ENCODE assay signal across 10 cellular contexts in genomic region chr9:97895695-97896332, GRCh38. TPM values are rescaled to one million over a fixed set of nuclear protein-coding genes. Genes with fewer than 3 reads are reported as not detected.
DNase-seq lines count a peak whose midpoint lies in the region; ATAC-seq, FAIRE-seq and TF ChIP-seq lines count a peak whose summit lies in the region.
"Had no signal": no experiment of that assay in that cellular context is flagged by ENCODE, and none has a peak within 500 bp of the region (broad histone marks: within the 10 kb centered on the region; RNA-seq: fewer than 3 reads in every experiment).

No MANE protein-coding gene starts in this region.

- no peaks in the 10 kb centered on the region for H3K27me3 ChIP-seq in CD4-positive, alpha-beta memory T cell (ENCODE audit: insufficient read depth, low read length)
- no peaks in the 10 kb centered on the region for H3K27me3 ChIP-seq in dorsolateral prefrontal cortex

- no peak overlapping the region for H3K27ac ChIP-seq in CD4-positive, alpha-beta memory T cell (ENCODE audit: low read depth, low read length)
- H3K27ac ChIP-seq in dorsolateral prefrontal cortex = no peak overlapping the region

- CTCF ChIA-PET in CD4-positive, alpha-beta memory T cell (lab: Charles Lee; ENCODE audit: partially characterized antibody) = interaction anchor here (0.9 to 1.5 kb wide), 7 partner anchors 9 to 28 kb away, joined by 3 to 9 read pairs (median 3); partner anchors contain the start of gene TRMO

- TF ChIP-seq CTCF in dorsolateral prefrontal cortex (IDR thresholded peaks at IDR 0.05 in 54 of 56, conservative IDR thresholded peaks at IDR 0.05 in 2 of 56; ENCODE audit: low read depth in 1 of 56, partially characterized antibody in 56 of 56) = no peak

- peaks cover 0 to 19% (median 13%) of the 10 kb centered on the region in 8 donors for H3K9me3 Mint-ChIP-seq in CD4-positive, alpha-beta memory T cell
- H3K9me3 Mint-ChIP-seq: natural killer cell treated with Interleukin-12 subunit alpha and Interleukin-12 subunit beta and Interleukin-15 and Interleukin-18, amount 100 ng/mL, for 72 hours had no signal

- no peak overlapping the region for H3K4me3 Mint-ChIP-seq in CD4-positive, alpha-beta memory T cell
- H3K4me3 Mint-ChIP-seq: natural killer cell treated with Interleukin-12 subunit alpha and Interleukin-12 subunit beta and Interleukin-15 and Interleukin-18, amount 100 ng/mL, for 72 hours had no signal

- DNase-seq in CD4-positive, alpha-beta memory T cell = no peak
- no peak for DNase-seq in GM19239 (ENCODE audit: insufficient read length, low spot score)
- DNase-seq in RCC 7860 (ENCODE audit: low spot score) = peak; percentile 17
- peak; percentile 63 for DNase-seq in iPS-NIHi11 (ENCODE audit: low spot score)
- DNase-seq in dorsolateral prefrontal cortex = no peak
- no peak for DNase-seq in NCI-H2196 (lab: John Stamatoyannopoulos, UW; ENCODE audit: unreplicated experiment)
- no peak for DNase-seq in NCI-H748 treated with DMSO at 0.1 percent for 48 hours (lab: John Stamatoyannopoulos, UW)

- H3K36me3 ChIP-seq in CD4-positive, alpha-beta memory T cell (ENCODE audit: insufficient read depth, low read length) = no peaks in the 10 kb centered on the region

- ATAC-seq in HG02678 (IDR thresholded peaks at IDR 0.05; ENCODE audit: unreplicated experiment) = no peak

- no peaks in the 10 kb centered on the region for H3K27me3 Mint-ChIP-seq in CD4-positive, alpha-beta memory T cell
- H3K27me3 Mint-ChIP-seq: natural killer cell treated with Interleukin-12 subunit alpha and Interleukin-12 subunit beta and Interleukin-15 and Interleukin-18, amount 100 ng/mL, for 72 hours had no signal

- peak; percentile 8 for FAIRE-seq in GM19239 (lab: Jason Lieb, UNC)
- no peak for FAIRE-seq in RCC 7860 (lab: Jason Lieb, UNC)

- H3K36me3 Mint-ChIP-seq in CD4-positive, alpha-beta memory T cell = peaks cover 31 to 38% of the 10 kb centered on the region in 2 donors
- H3K36me3 Mint-ChIP-seq: natural killer cell treated with Interleukin-12 subunit alpha and Interleukin-12 subunit beta and Interleukin-15 and Interleukin-18, amount 100 ng/mL, for 72 hours had no signal

- intact Hi-C loops in CD4-positive, alpha-beta memory T cell (cut with micrococcal nuclease) = no loop called here
- intact Hi-C loops in dorsolateral prefrontal cortex (cut with DNase I) = no loop called here

- peak overlapping the region in 4 of 7 donors; percentile 6 to 77 (median 24) for H3K27ac Mint-ChIP-seq in CD4-positive, alpha-beta memory T cell
- H3K27ac Mint-ChIP-seq: natural killer cell treated with Interleukin-12 subunit alpha and Interleukin-12 subunit beta and Interleukin-15 and Interleukin-18, amount 100 ng/mL, for 72 hours had no signal

- H3K4me1 ChIP-seq in CD4-positive, alpha-beta memory T cell (ENCODE audit: insufficient read depth, low read length) = peaks cover 8% of the 10 kb centered on the region

- H3K4me3 ChIP-seq in CD4-positive, alpha-beta memory T cell (ENCODE audit: low read length in 2 of 2) = no peak overlapping the region
- H3K4me3 ChIP-seq in dorsolateral prefrontal cortex = no peak overlapping the region

- H3K4me1 Mint-ChIP-seq in CD4-positive, alpha-beta memory T cell = peaks cover 5 to 23% (median 8%) of the 10 kb centered on the region in 4 donors

- no peaks in the 10 kb centered on the region for H3K9me3 ChIP-seq in CD4-positive, alpha-beta memory T cell (ENCODE audit: control insufficient read depth in 1 of 2, low read length in 2 of 2)

- POLR2A ChIA-PET in CD4-positive, alpha-beta memory T cell (lab: Charles Lee; ENCODE audit: partially characterized antibody) = interaction anchor here (0.7 to 1.9 kb wide), 4 partner anchors 9 to 28 kb away, joined by 3 to 15 read pairs (median 7); partner anchors contain the start of gene TRMO

RNA-seq across cellular contexts. Expression of gene TRMO, which starts 26.5 kb away (rescaled TPM):
- 10 to 100 TPM; 51.6 to 59.5 TPM for total RNA-seq in CD4-positive, alpha-beta memory T cell
- polyA plus RNA-seq in CD4-positive, alpha-beta memory T cell = 10 to 100 TPM; 21.7 to 31.2 TPM
- total RNA-seq in dorsolateral prefrontal cortex = 10 to 100 TPM in 118 of 120 experiments, 1 to 10 TPM in 2; 8.6 to 30.0 (median 17.0) TPM

RNA-seq across cellular contexts. Expression of gene HEMGN, which starts 42.2 kb away (rescaled TPM):
- total RNA-seq in CD4-positive, alpha-beta memory T cell = 1 to 10 TPM; 1.6 to 2.3 TPM
- 1 to 10 TPM; 3.4 to 4.0 TPM for polyA plus RNA-seq in CD4-positive, alpha-beta memory T cell
- total RNA-seq in dorsolateral prefrontal cortex = 1 to 10 TPM in 1 of 120 experiments, under 1 TPM in 48, not detected in 71; 0.16 to 1.3 (median 0.32) TPM
- total RNA-seq: fibroblast of lung; natural killer cell treated with Interleukin-12 subunit alpha and Interleukin-12 subunit beta and Interleukin-15 and Interleukin-18, amount 100 ng/mL, for 72 hours had no signal
- polyA plus RNA-seq: fibroblast of lung had no signal

RNA-seq across cellular contexts. Expression of gene FOXE1, which starts 42.8 kb away (rescaled TPM):
- total RNA-seq in CD4-positive, alpha-beta memory T cell = not detected
- polyA plus RNA-seq in CD4-positive, alpha-beta memory T cell = not detected
- not detected for total RNA-seq in dorsolateral prefrontal cortex
- total RNA-seq: fibroblast of lung; natural killer cell treated with Interleukin-12 subunit alpha and Interleukin-12 subunit beta and Interleukin-15 and Interleukin-18, amount 100 ng/mL, for 72 hours had no signal

Comparison
In these comparisons a context has a peak if more than half of its experiments do, and no peak if none do; other contexts are left out.
1. DNase-seq: peak in RCC 7860 (single experiment) and iPS-NIHi11 (single experiment); none in CD4-positive, alpha-beta memory T cell (0 of 5), GM19239 (single experiment), dorsolateral prefrontal cortex (0 of 10), NCI-H2196 (single experiment) and NCI-H748 treated with DMSO at 0.1 percent for 48 hours (single experiment).